13 cellular contexts compared by ENCODE assay signal in the genomic region with DNA sequence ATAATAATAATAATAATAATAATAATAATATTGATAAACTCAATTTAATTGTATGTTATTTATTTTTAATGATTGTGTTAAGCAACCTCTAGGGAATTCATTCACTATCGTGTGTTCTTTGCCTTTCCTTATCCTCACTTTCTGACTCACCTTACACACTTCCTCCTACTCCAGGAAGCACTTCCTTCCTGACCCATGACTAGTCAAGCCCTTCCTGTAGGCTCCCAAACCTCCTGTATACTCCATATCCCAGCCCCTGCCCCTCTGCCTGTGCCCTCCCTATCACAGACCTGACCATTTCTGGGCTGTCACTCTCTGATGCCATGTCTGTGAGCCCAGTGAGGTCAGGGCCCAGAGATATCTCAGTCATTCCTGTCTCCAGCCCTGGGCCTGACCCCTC. TPM values are rescaled to one million over a fixed set of nuclear protein-coding genes. Genes with fewer than 3 reads are reported as not detected.
A peak's percentile ranks its signal among the peaks of the same experiment; 100 is the strongest.
DNase-seq lines count a peak whose midpoint lies in the region; ATAC-seq and TF ChIP-seq lines count a peak whose summit lies in the region.
"Had no signal": no experiment of that assay in that cellular context is flagged by ENCODE, and none has a peak within 500 bp of the region (broad histone marks: within the 10 kb centered on the region; RNA-seq: fewer than 3 reads in every experiment).

No MANE protein-coding gene starts in this region.

- H3K36me3 ChIP-seq in mammary epithelial cell (ENCODE audit: insufficient read depth, low read length) (no peaks in the 10 kb centered on the region), PC-3 (ENCODE audit: low read depth, low read length) (no peaks in the 10 kb centered on the region), spleen (peaks cover 0 to 30% (median 8%) of the 10 kb centered on the region in 6 donors)

- no peaks in the 10 kb centered on the region for H3K27me3 ChIP-seq in mammary epithelial cell (ENCODE audit: insufficient read depth, low read length)
- no peaks in the 10 kb centered on the region for H3K27me3 ChIP-seq in PC-3 (ENCODE audit: low read length)
- no peaks in the 10 kb centered on the region for H3K27me3 ChIP-seq in spleen (replicated peaks in 1 of 7)

- no peaks in the 10 kb centered on the region for H3K9me3 Mint-ChIP-seq in MCF 10A (ENCODE audit: unreplicated experiment)

- H3K4me1 ChIP-seq in mammary epithelial cell (ENCODE audit: insufficient read depth, low read length) (no peaks in the 10 kb centered on the region), PC-3 (ENCODE audit: insufficient read depth, low read length) (peaks cover 4% of the 10 kb centered on the region; the same call in 1 of the 2 replicates), spleen (peaks cover 0 to 16% (median 10%) of the 10 kb centered on the region in 6 donors)

- H3K27ac Mint-ChIP-seq in MCF 10A (ENCODE audit: low read depth, unreplicated experiment) = no peak overlapping the region

- no peak overlapping the region for H3K4me3 ChIP-seq in mammary epithelial cell (replicated peaks in 1 of 3; ENCODE audit: insufficient read depth in 1 of 3, low read depth in 2 of 3, low read length in 3 of 3)
- H3K4me3 ChIP-seq in PC-3 (ENCODE audit: low read length) = no peak overlapping the region
- no peak overlapping the region for H3K4me3 ChIP-seq in spleen

- in situ Hi-C loops in mammary epithelial cell (cut with MboI; ENCODE audit: low sequenced_read_pairs in 2 of 2) = no loop called here

- ATAC-seq in PC-3 (peak; percentile 60), esophagus mucosa (peak; percentile 74), left lobe of liver (no peak)

- no peaks in the 10 kb centered on the region for H3F3A ChIP-seq in PC-3 (ENCODE audit: low read length, unreplicated experiment)

- DNase-seq in mammary epithelial cell (no peak), MCF 10A (ENCODE audit: unreplicated experiment) (no peak), PC-3 (peak; percentile 35), spleen (peak; percentile 15), amygdala (lab: John Stamatoyannopoulos, UW) (no peak), left lobe of liver (ENCODE audit: low spot score) (no peak), CD1c-positive myeloid dendritic cell (ENCODE audit: extremely low spot score) (no peak)
- DNase-seq: NCI-H1092; stimulated activated CD4-positive, alpha-beta T cell treated with anti-CD3 and anti-CD28 coated beads, Interleukin-4, amount 100 ng/mL, for 4 hours; stimulated activated naive CD4-positive, alpha-beta T cell treated with Interleukin-2 at 50 U/mL for 16 hours; SW 1271 had no signal

- CTCF ChIA-PET in mammary epithelial cell (lab: Charles Lee; ENCODE audit: low non-redundant PET) (no interaction called here), MCF 10A (lab: Yijun Ruan, JAX) (interaction anchor here (1.3 kb wide), 1 partner anchor 33 kb away, joined by 3 read pairs; no protein-coding TSS in a partner anchor), PC-3 (lab: Charles Lee) (no interaction called here)

- no peak overlapping the region for H3K4me3 Mint-ChIP-seq in MCF 10A (ENCODE audit: unreplicated experiment)

- H3K27ac ChIP-seq in mammary epithelial cell (ENCODE audit: insufficient read depth, low read depth, low read length) (no peak overlapping the region), PC-3 (ENCODE audit: low read length) (peak overlapping the region; percentile 25; the same call in 1 of the 2 replicates), spleen (peak overlapping the region in 4 of 8 donors; percentile 20 to 62 (median 28))

- peaks cover 5% of the 10 kb centered on the region for H3K4me1 Mint-ChIP-seq in MCF 10A (ENCODE audit: insufficient read depth, unreplicated experiment)

- BruUV-seq in mammary epithelial cell (replicated peaks; lab: Mats Ljungman, UMichigan) (no TSS peak), MCF 10A (replicated peaks; lab: Mats Ljungman, UMichigan) (no TSS peak), PC-3 (replicated peaks; lab: Mats Ljungman, UMichigan) (no TSS peak)

- H3K4me2 ChIP-seq in mammary epithelial cell (ENCODE audit: insufficient read depth, low read depth, low read length) (no peak overlapping the region), PC-3 (ENCODE audit: low read length) (no peak overlapping the region; the same call in 1 of the 2 replicates)

- H3K9me3 ChIP-seq in mammary epithelial cell (replicated peaks; ENCODE audit: insufficient read depth, low read length) (no peaks in the 10 kb centered on the region), PC-3 (ENCODE audit: low read length) (no peaks in the 10 kb centered on the region), spleen (no peaks in the 10 kb centered on the region)

- TF ChIP-seq CTCF in mammary epithelial cell (conservative IDR thresholded peaks at IDR 0.05 in 1 of 2, IDR thresholded peaks at IDR 0.05 in 1 of 2; ENCODE audit: extremely low read depth in 1 of 2, insufficient read depth in 1 of 2, low read depth in 1 of 2, low read length in 2 of 2) (no peak), MCF 10A (IDR thresholded peaks at IDR 0.05; ENCODE audit: unreplicated experiment) (no peak), PC-3 (conservative IDR thresholded peaks at IDR 0.05; ENCODE audit: low read depth, low read length) (no peak), spleen (IDR thresholded peaks at IDR 0.05 in 8 of 11, conservative IDR thresholded peaks at IDR 0.05 in 3 of 11) (no peak)

- dilution Hi-C loops in mammary epithelial cell (cut with HindIII; ENCODE audit: low sequenced_read_pairs) = no loop called here

- TF ChIP-seq POLR2A in spleen (IDR thresholded peaks at IDR 0.05) = no peak

- intact Hi-C loops in mammary epithelial cell (cut with micrococcal nuclease) (no loop called here), MCF 10A (cut with micrococcal nuclease) (no loop called here), PC-3 (cut with micrococcal nuclease) (no loop called here), spleen (cut with DNase I; ENCODE audit: low total_unique reads) (no loop called here)

- H2AFZ ChIP-seq in mammary epithelial cell (ENCODE audit: low read depth, low read length) (peak overlapping the region; percentile 56), PC-3 (ENCODE audit: low read length) (peak overlapping the region; percentile 55; the same call in 1 of the 2 replicates)

- H4K20me1 ChIP-seq in mammary epithelial cell (ENCODE audit: insufficient read depth, low read length) = no peaks in the 10 kb centered on the region
- no peaks in the 10 kb centered on the region for H4K20me1 ChIP-seq in PC-3 (ENCODE audit: low read length)

- 91% methylated on average over 1 of the region's 1 CpG for WGBS in mammary epithelial cell (ENCODE audit: low coverage, missing lambda C conversion rate)
- 34 to 45% (median 41%) methylated on average over 1 of the region's 1 CpG for WGBS in spleen, 5 donors

- POLR2A ChIA-PET in MCF 10A (lab: Yijun Ruan, JAX) (interaction anchor here (1.0 kb wide), 1 partner anchor 27 kb away, joined by 3 read pairs; no protein-coding TSS in a partner anchor), PC-3 (lab: Charles Lee; ENCODE audit: unreplicated experiment) (no interaction called here)

- no peaks in the 10 kb centered on the region for H3K36me3 Mint-ChIP-seq in MCF 10A (ENCODE audit: insufficient read depth, unreplicated experiment)

- no peak overlapping the region for H3K9ac ChIP-seq in mammary epithelial cell (ENCODE audit: insufficient read depth, low read length)
- H3K9ac ChIP-seq in PC-3 (ENCODE audit: low read length) = no peak overlapping the region

- H3K27me3 Mint-ChIP-seq in MCF 10A (ENCODE audit: insufficient read depth, unreplicated experiment) = no peaks in the 10 kb centered on the region

- no peaks in the 10 kb centered on the region for H3K9me2 ChIP-seq in PC-3 (replicated peaks; ENCODE audit: low read length)

- H3K79me2 ChIP-seq in mammary epithelial cell (ENCODE audit: insufficient read depth, low read length) (no peaks in the 10 kb centered on the region), PC-3 (ENCODE audit: low read length) (no peaks in the 10 kb centered on the region)

RNA-seq across cellular contexts. Expression of a gene that starts 7.6 kb away (rescaled TPM):
- under 1 TPM in 1 of 2 donors, not detected in 1; 0.47 TPM for total RNA-seq in mammary epithelial cell
- polyA plus RNA-seq in mammary epithelial cell = 0.20 TPM
- not detected for polyA minus RNA-seq in mammary epithelial cell
- total RNA-seq in MCF 10A (2022) = 0.61 TPM in 1 of 2 replicates, not detected in the other
- total RNA-seq in PC-3 (2014; rRNA removed) = 0.51 TPM in 1 of 2 replicates, not detected in the other
- 0.40 TPM for total RNA-seq in esophagus mucosa
- total RNA-seq in spleen = 1 to 10 TPM; 1.1 to 7.5 (median 2.8) TPM
- 1 to 10 TPM; 2.9 to 9.6 (median 9.3) TPM for polyA plus RNA-seq in spleen
- total RNA-seq in left lobe of liver = 102 TPM

RNA-seq across cellular contexts. Expression of a gene that starts 16.2 kb away (rescaled TPM):
- total RNA-seq in mammary epithelial cell (100 to 1,000 TPM in 1 of 2 donors, under 1 TPM in 1; 0.73 to 210 TPM), MCF 10A (2022) (2.5 and 2.6 TPM in 2 replicates), PC-3 (2014; rRNA removed) (not detected in 2 replicates), esophagus mucosa (886 TPM), spleen (10 to 100 TPM in 2 of 7 donors, 1 to 10 TPM in 2, not detected in 3; 1.1 to 60.3 (median 17.5) TPM), left lobe of liver (not detected)
- polyA plus RNA-seq in mammary epithelial cell (688 TPM), spleen (100 to 1,000 TPM in 2 of 3 donors, 1 to 10 TPM in 1; 1.1 to 167 (median 116) TPM)
- 2.2 TPM for polyA minus RNA-seq in mammary epithelial cell
- polyA plus RNA-seq: BJ had no signal

RNA-seq across cellular contexts. Expression of a gene that starts 26.4 kb away (rescaled TPM):
- total RNA-seq in mammary epithelial cell = 10 to 100 TPM; 66.0 to 75.9 TPM
- 74.5 TPM for polyA plus RNA-seq in mammary epithelial cell
- polyA minus RNA-seq in mammary epithelial cell = 85.9 TPM
- total RNA-seq in MCF 10A (2022) = 109 and 130 TPM in 2 replicates
- total RNA-seq in PC-3 (2014; rRNA removed) = 41.8 and 78.9 TPM in 2 replicates
- total RNA-seq in esophagus mucosa = 182 TPM
- total RNA-seq in spleen = 100 to 1,000 TPM; 119 to 293 (median 191) TPM
- 100 to 1,000 TPM; 196 to 370 (median 216) TPM for polyA plus RNA-seq in spleen
- 439 TPM for total RNA-seq in left lobe of liver

RNA-seq across cellular contexts. Expression of a gene that starts 31.9 kb away (rescaled TPM):
- total RNA-seq in mammary epithelial cell = 1 to 10 TPM in 1 of 2 donors, not detected in 1; 6.3 TPM
- 50.4 TPM for polyA plus RNA-seq in mammary epithelial cell
- 16.3 TPM for polyA minus RNA-seq in mammary epithelial cell
- total RNA-seq in MCF 10A (2022) = 1.1 TPM in 1 of 2 replicates, not detected in the other
- total RNA-seq in PC-3 (2014; rRNA removed) = not detected in 2 replicates
- total RNA-seq in esophagus mucosa = 684 TPM
- total RNA-seq in spleen = 1 to 10 TPM in 1 of 7 donors, not detected in 6; 4.4 TPM
- polyA plus RNA-seq in spleen = 1 to 10 TPM in 2 of 3 donors, under 1 TPM in 1; 0.52 to 7.4 (median 5.1) TPM
- total RNA-seq in left lobe of liver = not detected
- polyA plus RNA-seq: BJ had no signal

RNA-seq across cellular contexts. Expression of a gene that starts 44.6 kb away (rescaled TPM):
- total RNA-seq in mammary epithelial cell (100 to 1,000 TPM; 200 to 391 TPM), MCF 10A (2022) (288 and 421 TPM in 2 replicates), PC-3 (2014; rRNA removed) (315 and 331 TPM in 2 replicates), esophagus mucosa (236 TPM), spleen (100 to 1,000 TPM; 188 to 357 (median 294) TPM), left lobe of liver (93.1 TPM)
- polyA plus RNA-seq in mammary epithelial cell (242 TPM), spleen (100 to 1,000 TPM; 147 to 175 (median 168) TPM)
- 784 TPM for polyA minus RNA-seq in mammary epithelial cell

Comparison
In these comparisons a context has a peak if more than half of its experiments do, and no peak if none do; other contexts are left out.
1. DNase-seq: peak in PC-3 (single experiment) and spleen (single experiment); none in mammary epithelial cell (single experiment), MCF 10A (single experiment), amygdala (0 of 56), left lobe of liver (single experiment) and CD1c-positive myeloid dendritic cell (single experiment).
2. RNA of a gene that starts 7.6 kb away (total RNA-seq): 102 TPM in left lobe of liver (single experiment); 1.1 to 7.5 TPM in spleen, 0.51 TPM in PC-3, 0.47 TPM in mammary epithelial cell, 0.40 TPM in esophagus mucosa (single experiment) and 0.61 TPM in MCF 10A; every median in the first group is over 10 times any median in the second.